In the genomic region with DNA sequence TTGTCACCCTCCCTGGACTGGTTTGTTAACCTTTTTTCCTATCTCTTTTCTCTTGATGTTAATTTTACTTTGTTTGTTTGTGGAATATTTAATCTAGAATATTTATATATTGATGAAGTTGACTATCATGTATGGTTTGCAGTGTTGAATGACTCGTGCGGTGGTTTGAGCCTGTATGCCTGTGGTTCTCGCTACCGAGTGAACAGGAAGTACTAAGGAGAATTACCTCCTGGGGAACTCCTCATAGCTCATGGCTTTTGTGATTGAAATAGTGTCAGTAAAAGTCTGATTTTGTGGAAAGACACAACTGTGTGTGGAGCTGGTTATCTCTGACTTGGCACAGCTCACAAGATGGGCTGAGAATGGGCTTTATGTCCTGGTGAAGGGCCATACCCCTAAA, we compare ENCODE assay signal across 26 cellular contexts.
"Had no signal": no experiment of that assay in that cellular context is flagged by ENCODE, and none has a peak within 500 bp of the region (broad histone marks: within the 10 kb centered on the region; RNA-seq: fewer than 3 reads in every experiment).

No MANE protein-coding gene starts in this region.

- DNase-seq: activated B cell treated with CpG ODN at 0.5 μM for 24 hours; activated CD4-positive, alpha-beta memory T cell treated with anti-CD3 and anti-CD28 coated beads, Interleukin-2, amount 10 ng/mL, durations not matched to agents 7 days and 5 days; activated CD4-positive, alpha-beta T cell treated with anti-CD3 and anti-CD28 coated beads for 48 hours; activated CD8-positive, alpha-beta memory T cell treated with anti-CD3 and anti-CD28 coated beads, Interleukin-2, amount 50 U/mL, for 48 hours; activated gamma-delta T cell; activated naive CD4-positive, alpha-beta T cell; activated naive CD4-positive, alpha-beta T cell treated with anti-CD3 and anti-CD28 coated beads, Interleukin-2, amount 10 ng/mL, durations not matched to agents 7 days and 5 days; activated naive CD8-positive, alpha-beta T cell treated with anti-CD3 and anti-CD28 coated beads, Interleukin-2, amount 10 ng/mL, durations not matched to agents 7 days and 5 days; activated T-cell treated with anti-CD3 and anti-CD28 coated beads for 4 hours; activated T-cell treated with anti-CD3 and anti-CD28 coated beads, Interleukin-2, amount 50 U/mL, for 24 hours; activated T-cell treated with anti-CD3 and anti-CD28 coated beads, Interleukin-2, amount 50 U/mL, for 72 hours; central memory CD4-positive, alpha-beta T cell; cerebellar nuclear complex; colonic mucosa; effector CD8-positive, alpha-beta T cell; esophagus squamous epithelium; foreskin melanocyte; head of caudate nucleus; T-helper 17 cell; T1000; WERI-Rb-1 had no signal

- H3K4me1 Mint-ChIP-seq: activated B cell treated with CpG ODN at 0.5 μM for 24 hours; activated CD4-positive, alpha-beta memory T cell treated with anti-CD3 and anti-CD28 coated beads, Interleukin-2, amount 10 ng/mL, durations not matched to agents 7 days and 5 days; activated naive CD4-positive, alpha-beta T cell treated with anti-CD3 and anti-CD28 coated beads, Interleukin-2, amount 10 ng/mL, durations not matched to agents 7 days and 5 days; T-helper 17 cell had no signal

- H3K27me3 Mint-ChIP-seq: activated CD4-positive, alpha-beta memory T cell treated with anti-CD3 and anti-CD28 coated beads, Interleukin-2, amount 10 ng/mL, durations not matched to agents 7 days and 5 days; brain had no signal

- H3K9me3 Mint-ChIP-seq: activated naive CD8-positive, alpha-beta T cell treated with anti-CD3 and anti-CD28 coated beads, Interleukin-2, amount 10 ng/mL, durations not matched to agents 7 days and 5 days had no signal

- ATAC-seq: activated CD4-positive, CD25-positive, alpha-beta regulatory T cell treated with anti-CD3 and anti-CD28 coated beads, Interleukin-2, amount 50 U/mL, for 24 hours; activated naive CD4-positive, alpha-beta T cell treated with anti-CD3 and anti-CD28 coated beads, Interleukin-2, amount 50 U/mL, for 72 hours; activated T-cell treated with anti-CD3 and anti-CD28 coated beads, Interleukin-2, amount 50 U/mL, for 72 hours; gastroesophageal sphincter; T-helper 17 cell had no signal

- H3K4me3 Mint-ChIP-seq: activated B cell treated with CpG ODN at 0.5 μM for 24 hours; activated CD4-positive, alpha-beta memory T cell treated with anti-CD3 and anti-CD28 coated beads, Interleukin-2, amount 10 ng/mL, durations not matched to agents 7 days and 5 days; activated naive CD4-positive, alpha-beta T cell treated with anti-CD3 and anti-CD28 coated beads, Interleukin-2, amount 10 ng/mL, durations not matched to agents 7 days and 5 days; activated naive CD8-positive, alpha-beta T cell treated with anti-CD3 and anti-CD28 coated beads, Interleukin-2, amount 10 ng/mL, durations not matched to agents 7 days and 5 days; activated T-cell treated with anti-CD3 and anti-CD28 coated beads, Interleukin-2, amount 50 U/mL, for 24 hours; activated T-cell treated with anti-CD3 and anti-CD28 coated beads, Interleukin-2, amount 50 U/mL, for 72 hours; brain; T-helper 17 cell; T-helper 2 cell treated with Interferon-gamma antibody and Interleukin-4, amounts not matched to agents 5 μg/mL and 100 μg/mL, for 36 hours had no signal

- H3K27ac Mint-ChIP-seq: activated B cell treated with CpG ODN at 0.5 μM for 24 hours; activated CD4-positive, alpha-beta memory T cell treated with anti-CD3 and anti-CD28 coated beads, Interleukin-2, amount 10 ng/mL, durations not matched to agents 7 days and 5 days; activated naive CD4-positive, alpha-beta T cell treated with anti-CD3 and anti-CD28 coated beads, Interleukin-2, amount 10 ng/mL, durations not matched to agents 7 days and 5 days; activated naive CD4-positive, alpha-beta T cell treated with anti-CD3 and anti-CD28 coated beads, Interleukin-2, amount 50 U/mL, for 72 hours; activated naive CD8-positive, alpha-beta T cell treated with anti-CD3 and anti-CD28 coated beads, Interleukin-2, amount 10 ng/mL, durations not matched to agents 7 days and 5 days; activated T-cell treated with anti-CD3 and anti-CD28 coated beads, Interleukin-2, amount 50 U/mL, for 24 hours; activated T-cell treated with anti-CD3 and anti-CD28 coated beads, Interleukin-2, amount 50 U/mL, for 72 hours; brain; T-helper 17 cell; T-helper 2 cell treated with Interferon-gamma antibody and Interleukin-4, amounts not matched to agents 5 μg/mL and 100 μg/mL, for 36 hours had no signal
